Comparison of ENCODE assay signal across 15 cellular contexts in genomic region chr5:76341935-76342334, GRCh38.
A peak's percentile ranks its signal among the peaks of the same experiment; 100 is the strongest.
DNase-seq lines count a peak whose midpoint lies in the region; ATAC-seq and TF ChIP-seq lines count a peak whose summit lies in the region.
"Had no signal": no experiment of that assay in that cellular context is flagged by ENCODE, and none has a peak within 500 bp of the region (broad histone marks: within the 10 kb centered on the region; RNA-seq: fewer than 3 reads in every experiment).

No MANE protein-coding gene starts in this region.

- no peak overlapping the region for H3K4me2 ChIP-seq in OCI-LY3 (ENCODE audit: low read length)
- H3K4me2 ChIP-seq: hepatocyte had no signal

- no peaks in the 10 kb centered on the region for H3K9me3 Mint-ChIP-seq in Caco-2 (ENCODE audit: unreplicated experiment)

- H4K20me1 ChIP-seq in OCI-LY3 (ENCODE audit: insufficient read depth, low read length), result no peaks in the 10 kb centered on the region

- POLR2A ChIA-PET in Caco-2 (lab: Charles Lee), result no interaction called here

- H3K27ac Mint-ChIP-seq in Caco-2 (ENCODE audit: unreplicated experiment), result no peak overlapping the region

- H3K4me3 ChIP-seq in left ventricle myocardium inferior (no peak overlapping the region), OCI-LY3 (ENCODE audit: low read length) (no peak overlapping the region), upper lobe of right lung (no peak overlapping the region), Caco-2 (ENCODE audit: low read depth, low read length) (no peak overlapping the region)
- H3K4me3 ChIP-seq: cardiac muscle cell, hepatocyte, lung had no signal

- no peak for TF ChIP-seq CTCF in left ventricle myocardium inferior (IDR thresholded peaks at IDR 0.05; ENCODE audit: borderline replicate concordance)
- TF ChIP-seq CTCF in OCI-LY3 (IDR thresholded peaks at IDR 0.05; ENCODE audit: low read depth, low read length), result no peak
- no peak for TF ChIP-seq CTCF in upper lobe of right lung (IDR thresholded peaks at IDR 0.05)
- TF ChIP-seq CTCF in Caco-2 (IDR thresholded peaks at IDR 0.05; ENCODE audit: insufficient read depth in 1 of 2, low read depth in 1 of 2, low read length in 1 of 2, severe bottlenecking in 1 of 2, unreplicated experiment in 1 of 2), result no peak

- no peak overlapping the region for H3K9ac ChIP-seq in OCI-LY3 (ENCODE audit: low read length)

- CTCF ChIA-PET in Caco-2 (lab: Charles Lee), result interaction anchor here (1.4 to 2.6 kb wide), 2 partner anchors 60 to 202 kb away, joined by 3 to 6 read pairs; no protein-coding TSS in a partner anchor

- no peak overlapping the region for H3K4me3 Mint-ChIP-seq in Caco-2 (ENCODE audit: unreplicated experiment)

- H3K36me3 Mint-ChIP-seq in Caco-2 (ENCODE audit: insufficient read depth, unreplicated experiment), result no peaks in the 10 kb centered on the region

- BruUV-seq in Caco-2 (replicated peaks; lab: Mats Ljungman, UMichigan), result no TSS peak

- peaks cover 15% of the 10 kb centered on the region for H3K4me1 Mint-ChIP-seq in Caco-2 (ENCODE audit: low read depth, unreplicated experiment)

- no peaks in the 10 kb centered on the region for H3K27me3 ChIP-seq in left ventricle myocardium inferior (ENCODE audit: low read depth)
- H3K27me3 ChIP-seq in OCI-LY3 (ENCODE audit: low read depth, low read length), result no peaks in the 10 kb centered on the region
- no peaks in the 10 kb centered on the region for H3K27me3 ChIP-seq in upper lobe of right lung
- no peaks in the 10 kb centered on the region for H3K27me3 ChIP-seq in Caco-2 (replicated peaks; ENCODE audit: control insufficient read depth, insufficient read depth, low read length)
- H3K27me3 ChIP-seq: cardiac muscle cell, hepatocyte had no signal

- no peak for DNase-seq in Right ventricle myocardium superior
- no peak for DNase-seq in left ventricle myocardium inferior
- peak; percentile 31 for DNase-seq in left ventricle myocardium superior
- no peak for DNase-seq in upper lobe of right lung
- DNase-seq in Caco-2, result no peak
- DNase-seq in NAMALWA (ENCODE audit: low spot score), result no peak
- DNase-seq: activated CD4-positive, alpha-beta T cell treated with anti-CD3 and anti-CD28 coated beads, Interleukin-2, amount 50 U/mL, for 1 hour; NCI-H2029; stimulated activated CD4-positive, alpha-beta T cell treated with anti-CD3 and anti-CD28 coated beads, Interleukin-1b, Interleukin-23, amount 100 ng/mL, for 48 hours; SW 1271 had no signal

- H3K36me3 ChIP-seq in left ventricle myocardium inferior, result no peaks in the 10 kb centered on the region
- no peaks in the 10 kb centered on the region for H3K36me3 ChIP-seq in OCI-LY3 (replicated peaks; ENCODE audit: low read depth, low read length)
- H3K36me3 ChIP-seq in upper lobe of right lung, result no peaks in the 10 kb centered on the region
- H3K36me3 ChIP-seq in Caco-2 (ENCODE audit: control insufficient read depth, insufficient read depth, low read length), result no peaks in the 10 kb centered on the region; the same call in 1 of the 2 replicates
- H3K36me3 ChIP-seq: cardiac muscle cell had no signal

- 0 out of 2 replicates have a peak overlapping the region, but pooled peaks have one; percentile 46 for H2AFZ ChIP-seq in OCI-LY3 (ENCODE audit: low read depth, low read length)
- H2AFZ ChIP-seq: hepatocyte had no signal

- intact Hi-C loops in Right ventricle myocardium superior (cut with DNase I) (no loop called here), left ventricle myocardium inferior (cut with micrococcal nuclease) (no loop called here), left ventricle myocardium superior (cut with micrococcal nuclease) (no loop called here), upper lobe of right lung (cut with DNase I) (no loop called here), Caco-2 (cut with micrococcal nuclease; ENCODE audit: unreplicated experiment) (no loop called here)

- ATAC-seq in Right ventricle myocardium superior (ENCODE audit: poor library complexity), result peak; percentile 68
- ATAC-seq in left ventricle myocardium superior, result peak; percentile 69
- ATAC-seq in upper lobe of right lung, result peak; percentile 84
- no peak for ATAC-seq in HG02870 (IDR thresholded peaks at IDR 0.05; ENCODE audit: unreplicated experiment)

- no peak overlapping the region for H3K27ac ChIP-seq in left ventricle myocardium inferior (replicated peaks)
- H3K27ac ChIP-seq in OCI-LY3 (ENCODE audit: low read length), result no peak overlapping the region
- no peak overlapping the region for H3K27ac ChIP-seq in upper lobe of right lung
- H3K27ac ChIP-seq: cardiac muscle cell, hepatocyte had no signal

- H3K79me2 ChIP-seq in OCI-LY3 (ENCODE audit: low read length), result no peaks in the 10 kb centered on the region
- H3K79me2 ChIP-seq: hepatocyte had no signal

- H3K4me1 ChIP-seq in left ventricle myocardium inferior (peaks cover 6% of the 10 kb centered on the region), OCI-LY3 (ENCODE audit: low read length) (no peaks in the 10 kb centered on the region), upper lobe of right lung (no peaks in the 10 kb centered on the region), Caco-2 (peaks cover 13% of the 10 kb centered on the region)

- no peaks in the 10 kb centered on the region for H3K27me3 Mint-ChIP-seq in Caco-2 (ENCODE audit: insufficient read depth, unreplicated experiment)

- H3K9me3 ChIP-seq in left ventricle myocardium inferior (replicated peaks) (no peaks in the 10 kb centered on the region), OCI-LY3 (ENCODE audit: insufficient read depth, low read length) (no peaks in the 10 kb centered on the region), upper lobe of right lung (no peaks in the 10 kb centered on the region), Caco-2 (no peaks in the 10 kb centered on the region)
